In the genomic region with DNA sequence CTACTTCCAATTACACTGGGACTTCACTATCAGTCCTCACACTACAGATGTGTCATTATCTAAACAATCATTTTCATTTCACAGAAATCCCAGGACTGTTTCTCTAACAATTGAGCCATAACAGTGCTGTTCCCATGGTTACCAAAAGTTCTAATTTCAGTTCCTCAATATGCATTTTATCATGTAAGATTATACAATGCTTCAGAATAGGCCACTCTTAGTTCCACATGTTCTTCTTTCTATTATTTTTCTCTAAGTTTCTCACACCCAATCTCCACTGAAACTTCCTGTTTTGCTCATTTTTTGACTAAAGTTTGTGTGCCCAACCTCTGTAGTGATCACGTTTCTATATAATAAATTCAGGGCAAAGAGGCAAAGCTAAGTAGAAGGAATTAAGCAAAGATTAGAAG, we compare ENCODE assay signal across 7 cellular contexts.
DNase-seq lines count a peak whose midpoint lies in the region; ATAC-seq, FAIRE-seq and TF ChIP-seq lines count a peak whose summit lies in the region.

No MANE protein-coding gene starts in this region.

- POLR2A ChIA-PET in SK-N-SH (lab: Yijun Ruan, JAX): no interaction called here

- no peak for TF ChIP-seq POLR2A in gastroesophageal sphincter (IDR thresholded peaks at IDR 0.05)

- H3K36me3 ChIP-seq in mesodermal cell (ENCODE audit: control insufficient read depth, insufficient read depth, low read length) (no peaks in the 10 kb centered on the region), SK-N-SH (replicated peaks in 1 of 2; ENCODE audit: control insufficient read depth in 1 of 2, insufficient read depth in 2 of 2, low read length in 1 of 2) (no peaks in the 10 kb centered on the region), gastroesophageal sphincter (no peaks in the 10 kb centered on the region)

- no peak for FAIRE-seq in GM19239 (lab: Jason Lieb, UNC)
- peak; percentile 88 for FAIRE-seq in TTC549 (lab: Jason Lieb, UNC)

- WGBS in mesodermal cell (ENCODE audit: insufficient coverage in 2 of 2), 2 experiments: 83 to 100% methylated on average over 1 of the region's 1 CpG
- WGBS in SK-N-SH (ENCODE audit: low lambda C conversion rate): 91% methylated on average over 1 of the region's 1 CpG
- WGBS in gastroesophageal sphincter (ENCODE audit: low coverage in 1 of 2), 2 donors: 29 to 57% methylated on average over 1 of the region's 1 CpG

- ATAC-seq in HG03025 (IDR thresholded peaks at IDR 0.05; ENCODE audit: low FRiP score, unreplicated experiment): peak; percentile 96
- ATAC-seq in gastroesophageal sphincter: no peak

- no peak overlapping the region; the same call in 1 of the 2 replicates for H3K9ac ChIP-seq in SK-N-SH

- H3F3A ChIP-seq in SK-N-SH (replicated peaks; ENCODE audit: insufficient read depth): peaks cover 22% of the 10 kb centered on the region

- TF ChIP-seq EP300 in SK-N-SH (IDR thresholded peaks at IDR 0.05; ENCODE audit: borderline replicate concordance in 1 of 2, low read depth in 1 of 2, low read length in 1 of 2) (no peak), gastroesophageal sphincter (IDR thresholded peaks at IDR 0.05) (no peak)

- no peak overlapping the region for H3K4me3 ChIP-seq in mesodermal cell (ENCODE audit: extremely low read depth, insufficient read depth, low read length, poor library complexity, severe bottlenecking)
- no peak overlapping the region for H3K4me3 ChIP-seq in SK-N-SH (ENCODE audit: low read depth in 2 of 2, low read length in 1 of 2)
- H3K4me3 ChIP-seq in gastroesophageal sphincter: no peak overlapping the region

- TF ChIP-seq CTCF in SK-N-SH (IDR thresholded peaks at IDR 0.05) (no peak), gastroesophageal sphincter (IDR thresholded peaks at IDR 0.05) (no peak)

- H3K9me3 ChIP-seq in mesodermal cell (ENCODE audit: control insufficient read depth, low read length) (no peaks in the 10 kb centered on the region), SK-N-SH (no peaks in the 10 kb centered on the region), gastroesophageal sphincter (no peaks in the 10 kb centered on the region)

- H4K20me1 ChIP-seq in SK-N-SH (ENCODE audit: insufficient read depth): no peaks in the 10 kb centered on the region

- H3K27ac ChIP-seq in mesodermal cell (ENCODE audit: low read depth, low read length, severe bottlenecking) (peak overlapping the region; percentile 58), SK-N-SH (ENCODE audit: low read depth in 2 of 2, low read length in 1 of 2) (peak overlapping the region in 1 of 2 experiments; percentile 66; a peak in 2 of 4 replicates), gastroesophageal sphincter (peak overlapping the region in 2 of 4 donors; percentile 6 to 13)

- H3K4me1 ChIP-seq in mesodermal cell (ENCODE audit: control insufficient read depth, insufficient read depth, low read length, poor library complexity, severe bottlenecking) (peaks cover 13% of the 10 kb centered on the region), SK-N-SH (ENCODE audit: control insufficient read depth in 1 of 2, insufficient read depth in 2 of 2, low read depth in 1 of 2, low read length in 1 of 2) (peaks cover 3 to 24% of the 10 kb centered on the region in 2 experiments), gastroesophageal sphincter (peaks cover 11 to 45% (median 20%) of the 10 kb centered on the region in 3 donors)

- no peak overlapping the region for H2AFZ ChIP-seq in SK-N-SH (ENCODE audit: low read depth)

- H3K79me2 ChIP-seq in SK-N-SH (ENCODE audit: insufficient read depth): no peaks in the 10 kb centered on the region

- no peak overlapping the region; the same call in 1 of the 2 replicates for H3K4me2 ChIP-seq in SK-N-SH

- no peak for TF ChIP-seq RAD21 in SK-N-SH (IDR thresholded peaks at IDR 0.05; ENCODE audit: low read length)

- H3K9me2 ChIP-seq in SK-N-SH: no peaks in the 10 kb centered on the region

- peak; percentile 4 for DNase-seq in GM19239 (ENCODE audit: insufficient read length, low spot score)
- no peak for DNase-seq in SK-N-SH
- DNase-seq in COR-L47 (lab: John Stamatoyannopoulos, UW): no peak

- CTCF ChIA-PET in SK-N-SH (lab: Yijun Ruan, JAX): no interaction called here

- H3K27me3 ChIP-seq in SK-N-SH (ENCODE audit: insufficient read depth): no peaks in the 10 kb centered on the region
- H3K27me3 ChIP-seq in gastroesophageal sphincter: no peaks in the 10 kb centered on the region

TF ChIP-seq in SK-N-SH, 30 proteins besides CTCF, POLR2A, EP300 and RAD21:
- TF ChIP-seq NFIC (IDR thresholded peaks at IDR 0.05; ENCODE audit: borderline replicate concordance) (no peak), IRF3 (IDR thresholded peaks at IDR 0.05; ENCODE audit: low read depth, low read length) (no peak), ELF1 (IDR thresholded peaks at IDR 0.05) (no peak), GABPA (IDR thresholded peaks at IDR 0.05; ENCODE audit: low read depth) (no peak), TAF1 (IDR thresholded peaks at IDR 0.05; ENCODE audit: borderline replicate concordance, low read depth, low read length) (no peak), MXI1 (IDR thresholded peaks at IDR 0.05; ENCODE audit: low read depth, low read length) (no peak), CHD2 (IDR thresholded peaks at IDR 0.05; ENCODE audit: low read length, partially characterized antibody) (no peak), YY1 (IDR thresholded peaks at IDR 0.05; ENCODE audit: low read depth) (no peak), FOXJ3 (CRISPR knock-in tag; IDR thresholded peaks at IDR 0.05) (no peak), SMC3 (IDR thresholded peaks at IDR 0.05; ENCODE audit: low read depth, low read length) (no peak), POLR2AphosphoS5 (IDR thresholded peaks at IDR 0.05; ENCODE audit: low read depth, low read length) (no peak), FOXM1 (IDR thresholded peaks at IDR 0.05; ENCODE audit: low read depth) (no peak), MEF2A (IDR thresholded peaks at IDR 0.05; ENCODE audit: borderline replicate concordance, low read depth) (no peak), EZH2phosphoT487 (IDR thresholded peaks at IDR 0.05; ENCODE audit: borderline replicate concordance, low read depth) (no peak), RCOR1 (IDR thresholded peaks at IDR 0.05; ENCODE audit: low read length) (no peak)
